Comparison of ENCODE assay signal across 21 cellular contexts in genomic region chr10:58473966-58474365, GRCh38. TPM values are rescaled to one million over a fixed set of nuclear protein-coding genes. Genes with fewer than 3 reads are reported as not detected.
DNase-seq lines count a peak whose midpoint lies in the region; ATAC-seq and TF ChIP-seq lines count a peak whose summit lies in the region.
"Had no signal": no experiment of that assay in that cellular context is flagged by ENCODE, and none has a peak within 500 bp of the region (broad histone marks: within the 10 kb centered on the region; RNA-seq: fewer than 3 reads in every experiment).

No MANE protein-coding gene starts in this region.

- H3K9ac ChIP-seq in GM23248 (no peak overlapping the region), fibroblast of lung (ENCODE audit: insufficient read depth, low read length) (no peak overlapping the region)

- H4K20me1 ChIP-seq in GM23248 (ENCODE audit: insufficient read depth) = no peaks in the 10 kb centered on the region
- no peaks in the 10 kb centered on the region for H4K20me1 ChIP-seq in fibroblast of lung (ENCODE audit: control insufficient read depth, extremely low read depth, insufficient read depth, low read length)

- TF ChIP-seq EP300 in gastroesophageal sphincter (IDR thresholded peaks at IDR 0.05) = no peak

- H3K27me3 ChIP-seq in GM23248 (replicated peaks; ENCODE audit: insufficient read depth) = no peaks in the 10 kb centered on the region
- H3K27me3 ChIP-seq in RWPE2 (ENCODE audit: insufficient read depth, poor library complexity, severe bottlenecking) = no peaks in the 10 kb centered on the region
- no peaks in the 10 kb centered on the region for H3K27me3 ChIP-seq in fibroblast of lung (ENCODE audit: control insufficient read depth, insufficient read depth, low read length)
- no peaks in the 10 kb centered on the region for H3K27me3 ChIP-seq in gastroesophageal sphincter
- H3K27me3 ChIP-seq: adrenal gland, pancreas, uterus had no signal

- in situ Hi-C loops in GM23248 (cut with MboI) = no loop called here

- no peak for TF ChIP-seq POLR2A in gastroesophageal sphincter (IDR thresholded peaks at IDR 0.05)

- peak overlapping the region; percentile 89 for H3K4me2 ChIP-seq in GM23248 (ENCODE audit: unreplicated experiment)
- H3K4me2 ChIP-seq in fibroblast of lung (ENCODE audit: extremely low read depth, insufficient read depth, low read length) = no peak overlapping the region

- no peak overlapping the region for H3K4me3 ChIP-seq in GM23248
- no peak overlapping the region for H3K4me3 ChIP-seq in RWPE2 (ENCODE audit: severe bottlenecking)
- no peak overlapping the region for H3K4me3 ChIP-seq in fibroblast of lung (replicated peaks in 1 of 4; ENCODE audit: control extremely low read depth in 1 of 4, insufficient read depth in 1 of 4, low read depth in 3 of 4, low read length in 4 of 4)
- no peak overlapping the region for H3K4me3 ChIP-seq in gastroesophageal sphincter
- H3K4me3 ChIP-seq: adrenal gland, lower lobe of right lung, pancreas, uterus had no signal

- H3K36me3 ChIP-seq in GM23248 (ENCODE audit: low read depth) (no peaks in the 10 kb centered on the region), RWPE2 (ENCODE audit: low read depth) (no peaks in the 10 kb centered on the region), fibroblast of lung (ENCODE audit: control insufficient read depth, insufficient read depth, low read length) (no peaks in the 10 kb centered on the region), gastroesophageal sphincter (no peaks in the 10 kb centered on the region)
- H3K36me3 ChIP-seq: adrenal gland, lower lobe of right lung, pancreas, uterus had no signal

- TF ChIP-seq CTCF in RWPE2 (IDR thresholded peaks at IDR 0.05; ENCODE audit: poor library complexity, severe bottlenecking) = no peak
- no peak for TF ChIP-seq CTCF in fibroblast of lung (conservative IDR thresholded peaks at IDR 0.05 in 1 of 2, IDR thresholded peaks at IDR 0.05 in 1 of 2; ENCODE audit: low read depth in 1 of 2, low read length in 2 of 2)
- no peak for TF ChIP-seq CTCF in gastroesophageal sphincter (IDR thresholded peaks at IDR 0.05)

- 69 to 70% methylated on average over 3 of the region's 3 CpGs for WGBS in GM23248 (ENCODE audit: low coverage in 1 of 2, low lambda C conversion rate in 2 of 2, missing lambda C conversion rate in 2 of 2), 2 experiments
- WGBS in gastroesophageal sphincter (ENCODE audit: low coverage in 1 of 2), 2 donors = 90 to 96% methylated on average over 3 of the region's 3 CpGs

- H2AFZ ChIP-seq in GM23248 (no peak overlapping the region), fibroblast of lung (ENCODE audit: low read length) (no peak overlapping the region)

- ATAC-seq in RWPE2 (ENCODE audit: low read depth) = 0 out of 3 replicates have a peak, but pooled peaks have one; percentile 41
- ATAC-seq in gastroesophageal sphincter = no peak
- ATAC-seq: activated CD4-positive, alpha-beta T cell treated with anti-CD3 and anti-CD28 coated beads for 36 hours; lower lobe of right lung; Panc1; pancreas had no signal

- H3K27ac ChIP-seq in GM23248 (no peak overlapping the region), RWPE2 (ENCODE audit: poor library complexity, severe bottlenecking) (no peak overlapping the region), fibroblast of lung (ENCODE audit: insufficient read depth, low read length) (no peak overlapping the region), gastroesophageal sphincter (no peak overlapping the region)
- H3K27ac ChIP-seq: adrenal gland, lower lobe of right lung, pancreas, uterus had no signal

- no peaks in the 10 kb centered on the region for H3K9me2 ChIP-seq in GM23248 (ENCODE audit: insufficient read depth)

- DNase-seq in GM23248 = peak; percentile 71
- DNase-seq in RWPE2 (ENCODE audit: low spot score) = no peak
- peak; percentile 5 to 58 for DNase-seq in fibroblast of lung (ENCODE audit: low read depth in 2 of 2)
- peak; percentile 71 for DNase-seq in renal cortical epithelial cell (ENCODE audit: low read depth)
- no peak for DNase-seq in NCI-H2196 treated with DMSO at 0.1 percent for 48 hours (lab: John Stamatoyannopoulos, UW; ENCODE audit: unreplicated experiment)
- no peak for DNase-seq in NCI-H69 (lab: John Stamatoyannopoulos, UW)
- no peak for DNase-seq in foreskin melanocyte
- DNase-seq: activated CD4-positive, alpha-beta T cell treated with anti-CD3 and anti-CD28 coated beads for 36 hours; adrenal gland; H9; head of caudate nucleus; immature natural killer cell; lower lobe of right lung; NCI-H1048; pancreas; stimulated activated CD4-positive, alpha-beta T cell treated with anti-CD3 and anti-CD28 coated beads, Interleukin-4, amount 100 ng/mL, for 1 hour; uterus had no signal

- peaks cover 34% of the 10 kb centered on the region for H3F3A ChIP-seq in GM23248 (ENCODE audit: insufficient read depth)

- no peaks in the 10 kb centered on the region for H3K79me2 ChIP-seq in GM23248 (ENCODE audit: insufficient read depth)
- H3K79me2 ChIP-seq in fibroblast of lung (ENCODE audit: control insufficient read depth, insufficient read depth, low read length) = no peaks in the 10 kb centered on the region

- H3K9me3 ChIP-seq in GM23248 (ENCODE audit: low read depth) (no peaks in the 10 kb centered on the region), RWPE2 (ENCODE audit: severe bottlenecking) (no peaks in the 10 kb centered on the region), fibroblast of lung (ENCODE audit: control insufficient read depth, insufficient read depth, low read depth, low read length) (no peaks in the 10 kb centered on the region), gastroesophageal sphincter (no peaks in the 10 kb centered on the region)
- H3K9me3 ChIP-seq: adrenal gland, lower lobe of right lung, pancreas, uterus had no signal

- H3K4me1 ChIP-seq in GM23248 (ENCODE audit: insufficient read depth) (peaks cover 39% of the 10 kb centered on the region), RWPE2 (ENCODE audit: insufficient read depth, poor library complexity, severe bottlenecking) (no peaks in the 10 kb centered on the region), fibroblast of lung (ENCODE audit: control insufficient read depth, extremely low read depth, insufficient read depth, low read length) (peaks cover 9% of the 10 kb centered on the region), gastroesophageal sphincter (no peaks in the 10 kb centered on the region)
- H3K4me1 ChIP-seq: adrenal gland, lower lobe of right lung, uterus had no signal

RNA-seq across cellular contexts. Expression of gene BICC1, which starts 38.7 kb away (rescaled TPM):
- total RNA-seq in GM23248 (2014; rRNA removed; shearing (Covaris generic)) = 80.5 and 86.8 TPM in 2 replicates
- polyA plus RNA-seq in GM23248 (2016; fragmentation: Nextera tagmentation; extraction: Ambion mirVana) (95.8 and 97.0 TPM in 2 replicates), fibroblast of lung (22.2 and 22.6 TPM in 2 replicates)
- total RNA-seq in fibroblast of lung (62.7 and 64.7 TPM in 2 replicates), renal cortical epithelial cell (248 and 609 TPM in 2 replicates), gastroesophageal sphincter (10 to 100 TPM; 18.6 to 27.8 (median 22.5) TPM)
- 27.7 and 31.9 TPM in 2 replicates for polyA plus RNA-seq in fibroblast of lung (2012)
- 88.1 and 93.5 TPM in 2 replicates for polyA minus RNA-seq in fibroblast of lung (ENCODE audit: low replicate concordance)
- total RNA-seq: activated CD4-positive, alpha-beta T cell treated with anti-CD3 and anti-CD28 coated beads for 36 hours; G401 had no signal
- polyA plus RNA-seq: IgD-negative memory B cell had no signal

Comparison
In these comparisons a context has a peak if more than half of its experiments do, and no peak if none do; other contexts are left out.
1. DNase-seq: peak in GM23248 (single experiment), fibroblast of lung (2 of 2) and renal cortical epithelial cell (single experiment); none in RWPE2 (single experiment), NCI-H2196 treated with DMSO at 0.1 percent for 48 hours (single experiment), NCI-H69 (single experiment) and foreskin melanocyte (single experiment).